Comparison of ENCODE assay signal across 9 cellular contexts in the genomic region with DNA sequence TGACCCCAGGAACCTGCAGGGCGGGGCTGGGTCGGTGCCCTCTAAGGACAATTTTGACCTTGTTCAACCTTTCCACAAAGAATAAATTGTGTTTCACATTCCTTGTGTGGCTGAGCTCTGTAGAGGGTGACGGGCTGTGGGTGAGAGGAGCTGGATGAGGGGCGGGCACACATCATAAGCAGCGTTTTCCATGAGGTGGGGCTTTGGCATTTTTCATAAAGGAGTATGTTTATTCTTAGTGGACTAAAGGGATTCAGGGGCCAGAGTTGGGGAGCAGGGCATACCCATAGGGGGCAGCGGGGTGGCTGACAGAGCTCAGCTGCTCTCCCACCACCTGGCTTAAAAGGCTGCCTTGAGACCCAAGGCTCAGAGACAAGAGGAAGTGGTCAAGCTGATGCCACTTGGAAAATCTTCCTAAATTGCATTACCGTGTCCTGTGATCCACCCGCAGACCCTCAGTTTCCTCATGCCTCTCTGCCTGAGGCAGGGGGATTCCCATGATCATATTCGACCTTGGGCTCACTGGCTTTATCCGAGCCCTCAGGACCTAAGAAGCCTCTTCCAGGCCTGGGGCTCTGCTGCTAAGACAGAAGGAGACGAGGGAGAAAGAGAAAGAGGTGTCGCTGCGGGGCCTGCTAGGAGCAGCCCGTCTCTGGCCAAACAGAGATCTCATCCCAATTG. TPM values are rescaled to one million over a fixed set of nuclear protein-coding genes. Genes with fewer than 3 reads are reported as not detected.
DNase-seq lines count a peak whose midpoint lies in the region; ATAC-seq and TF ChIP-seq lines count a peak whose summit lies in the region.
"Had no signal": no experiment of that assay in that cellular context is flagged by ENCODE, and none has a peak within 500 bp of the region (broad histone marks: within the 10 kb centered on the region; RNA-seq: fewer than 3 reads in every experiment).

No MANE protein-coding gene starts in this region.

- peaks cover 6% of the 10 kb centered on the region for H3K36me3 ChIP-seq in breast epithelium

- H3K27ac Mint-ChIP-seq in MCF 10A (ENCODE audit: low read depth, unreplicated experiment) (no peak overlapping the region), type B pancreatic cell (peak overlapping the region; percentile 84)

- H3K27ac ChIP-seq in breast epithelium = peak overlapping the region; percentile 91 to 97

- no peak for TF ChIP-seq POLR2A in breast epithelium (IDR thresholded peaks at IDR 0.05)

- TF ChIP-seq CTCF in breast epithelium (IDR thresholded peaks at IDR 0.05) (no peak), MCF 10A (IDR thresholded peaks at IDR 0.05; ENCODE audit: unreplicated experiment) (no peak), choroid plexus epithelial cell (conservative IDR thresholded peaks at IDR 0.05; ENCODE audit: low read depth, low read length) (peak; percentile 14), type B pancreatic cell (conservative IDR thresholded peaks at IDR 0.05) (no peak)

- CTCF ChIA-PET in MCF 10A (lab: Yijun Ruan, JAX) = interaction anchor here (0.6 to 11.5 kb wide), 7 partner anchors 11 to 288 kb away, joined by 3 to 330 read pairs (median 4); a partner anchor contains a TSS

- H3K27me3 ChIP-seq in breast epithelium = no peaks in the 10 kb centered on the region

- no peaks in the 10 kb centered on the region for H3K9me3 Mint-ChIP-seq in MCF 10A (ENCODE audit: unreplicated experiment)
- H3K9me3 Mint-ChIP-seq in type B pancreatic cell = no peaks in the 10 kb centered on the region

- H3K4me1 Mint-ChIP-seq in MCF 10A (ENCODE audit: insufficient read depth, unreplicated experiment) = peaks cover 20% of the 10 kb centered on the region
- peaks cover 21% of the 10 kb centered on the region for H3K4me1 Mint-ChIP-seq in type B pancreatic cell (ENCODE audit: unreplicated experiment)

- H3K4me1 ChIP-seq in breast epithelium = peaks cover 26 to 29% of the 10 kb centered on the region in 2 donors

- H3K27me3 Mint-ChIP-seq in MCF 10A (ENCODE audit: insufficient read depth, unreplicated experiment) (no peaks in the 10 kb centered on the region), type B pancreatic cell (no peaks in the 10 kb centered on the region)

- POLR2A ChIA-PET in MCF 10A (lab: Yijun Ruan, JAX) = interaction anchor here (0.6 to 8.5 kb wide), 7 partner anchors 9 to 291 kb away, joined by 3 to 142 read pairs (median 3); a partner anchor contains a TSS

- H3K4me3 Mint-ChIP-seq in MCF 10A (ENCODE audit: unreplicated experiment) = no peak overlapping the region
- peak overlapping the region; percentile 73 for H3K4me3 Mint-ChIP-seq in type B pancreatic cell

- intact Hi-C loops in breast epithelium (cut with DNase I; ENCODE audit: low total_unique reads) (no loop called here), MCF 10A (cut with micrococcal nuclease) (no loop called here)

- H3K4me3 ChIP-seq in breast epithelium (peak overlapping the region; percentile 6 to 50 (median 7)), choroid plexus epithelial cell (ENCODE audit: low read depth, low read length) (no peak overlapping the region)
- H3K4me3 ChIP-seq: A549 had no signal

- BruUV-seq in MCF 10A (replicated peaks; lab: Mats Ljungman, UMichigan) = no TSS peak

- no peak for ATAC-seq in GM21447 (IDR thresholded peaks at IDR 0.05; ENCODE audit: unreplicated experiment)
- ATAC-seq in HG03175 (IDR thresholded peaks at IDR 0.05; ENCODE audit: unreplicated experiment) = no peak
- ATAC-seq: A549 had no signal

- DNase-seq in breast epithelium (ENCODE audit: low spot score in 2 of 2) = no peak
- no peak for DNase-seq in MCF 10A (ENCODE audit: unreplicated experiment)
- DNase-seq in choroid plexus epithelial cell (ENCODE audit: low read depth) = peak; percentile 76
- peak; percentile 41 to 57 for DNase-seq in lung microvascular endothelial cell (ENCODE audit: low read depth in 2 of 2)
- DNase-seq in type B pancreatic cell (ENCODE audit: extremely low spot score, unreplicated experiment) = no peak
- DNase-seq in NCI-H1436 treated with DMSO at 0.1 percent for 48 hours (lab: John Stamatoyannopoulos, UW) = no peak

- H3K36me3 Mint-ChIP-seq in MCF 10A (ENCODE audit: insufficient read depth, unreplicated experiment) = peaks cover 44% of the 10 kb centered on the region
- peaks cover 3% of the 10 kb centered on the region for H3K36me3 Mint-ChIP-seq in type B pancreatic cell

- no peaks in the 10 kb centered on the region for H3K9me3 ChIP-seq in breast epithelium
- H3K9me3 ChIP-seq: A549 had no signal

RNA-seq across cellular contexts. Expression of a gene that starts 11.4 kb away (rescaled TPM):
- 100 to 1,000 TPM in 2 of 3 donors, 10 to 100 TPM in 1; 84.4 to 361 (median 136) TPM for total RNA-seq in breast epithelium
- 71.5 and 78.6 TPM in 2 replicates for total RNA-seq in MCF 10A (2022)
- total RNA-seq in lung microvascular endothelial cell = 43.3 and 80.2 TPM in 2 replicates
- 115 and 137 TPM in 2 replicates for total RNA-seq in type B pancreatic cell (ENCODE audit: low replicate concordance)

RNA-seq across cellular contexts. Expression of a gene that starts 18.1 kb away (rescaled TPM):
- total RNA-seq in breast epithelium (10 to 100 TPM; 22.7 to 39.4 (median 34.7) TPM), MCF 10A (2022) (172 and 186 TPM in 2 replicates), lung microvascular endothelial cell (43.7 and 46.9 TPM in 2 replicates), type B pancreatic cell (ENCODE audit: low replicate concordance) (88.5 and 96.6 TPM in 2 replicates)

RNA-seq across cellular contexts. Expression of a gene that starts 23.7 kb away (rescaled TPM):
- total RNA-seq in breast epithelium (10 to 100 TPM; 70.1 to 97.5 (median 82.3) TPM), MCF 10A (2022) (71.0 and 83.1 TPM in 2 replicates), lung microvascular endothelial cell (37.3 and 44.0 TPM in 2 replicates), type B pancreatic cell (ENCODE audit: low replicate concordance) (52.3 and 91.8 TPM in 2 replicates)

RNA-seq across cellular contexts. Expression of a gene that starts 32.6 kb away (rescaled TPM):
- 10 to 100 TPM; 17.4 to 46.4 (median 27.2) TPM for total RNA-seq in breast epithelium
- 0.61 and 0.98 TPM in 2 replicates for total RNA-seq in MCF 10A (2022)
- 5.0 and 6.7 TPM in 2 replicates for total RNA-seq in lung microvascular endothelial cell
- 9.7 and 31.6 TPM in 2 replicates for total RNA-seq in type B pancreatic cell (ENCODE audit: low replicate concordance)

RNA-seq across cellular contexts. Expression of a gene that starts 35.2 kb away (rescaled TPM):
- total RNA-seq in breast epithelium = 1 to 10 TPM in 2 of 3 donors, under 1 TPM in 1; 0.96 to 1.3 (median 1.2) TPM
- 0.26 and 0.47 TPM in 2 replicates for total RNA-seq in MCF 10A (2022)
- under 0.01 TPM in 1 of 2 replicates, not detected in the other for total RNA-seq in lung microvascular endothelial cell
- total RNA-seq in type B pancreatic cell (ENCODE audit: low replicate concordance) = 1.4 and 2.0 TPM in 2 replicates

Comparison
In these comparisons a context has a peak if more than half of its experiments do, and no peak if none do; other contexts are left out.
1. DNase-seq: peak in choroid plexus epithelial cell (single experiment) and lung microvascular endothelial cell (2 of 2); none in breast epithelium (0 of 2), MCF 10A (single experiment), type B pancreatic cell (single experiment) and NCI-H1436 treated with DMSO at 0.1 percent for 48 hours (single experiment).